28 cellular contexts compared by ENCODE assay signal in the genomic region with DNA sequence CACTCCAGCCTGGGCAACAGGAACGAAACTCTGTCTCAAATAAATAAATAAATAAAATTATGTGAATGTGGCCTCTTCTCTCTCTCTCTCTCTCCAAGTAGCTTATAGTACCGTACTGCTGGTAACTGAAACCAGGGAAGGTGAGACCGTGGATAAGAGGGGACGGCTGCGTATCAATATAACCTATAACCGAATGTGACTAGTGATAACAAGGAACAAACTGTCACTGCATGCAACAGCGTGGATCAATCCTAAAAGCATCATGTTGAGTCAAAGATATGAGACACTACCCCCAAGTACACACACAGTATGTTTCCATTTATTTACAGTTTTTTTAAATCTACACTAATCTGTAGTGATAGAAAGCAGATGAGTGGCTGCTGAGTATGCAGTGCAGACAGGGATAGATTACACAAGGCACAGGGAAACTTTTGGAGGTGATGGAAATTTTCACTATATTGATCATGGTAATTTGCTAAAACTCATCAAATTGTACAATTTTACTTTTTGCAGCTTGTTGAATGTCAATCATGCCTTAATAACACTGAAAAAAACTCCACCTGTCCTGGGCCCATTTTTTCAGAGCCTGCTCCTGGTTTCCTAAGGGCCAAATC.
"Had no signal": no experiment of that assay in that cellular context is flagged by ENCODE, and none has a peak within 500 bp of the region (broad histone marks: within the 10 kb centered on the region; RNA-seq: fewer than 3 reads in every experiment).

No MANE protein-coding gene starts in this region.

- H3K4me3 ChIP-seq: coronary artery, dorsolateral prefrontal cortex, esophagus squamous epithelium, gastroesophageal sphincter, heart left ventricle, hepatocyte, left lung, lower lobe of right lung, mucosa of descending colon had no signal

- FAIRE-seq: endometrium, frontal cortex, kidney had no signal

- H3K4me2 ChIP-seq: hepatocyte had no signal

- H2AFZ ChIP-seq: hepatocyte had no signal

- H3K27me3 ChIP-seq: dorsolateral prefrontal cortex, esophagus squamous epithelium, foreskin keratinocyte, gastroesophageal sphincter, heart left ventricle, hepatocyte, left lung had no signal

- H3K4me1 ChIP-seq: gastroesophageal sphincter, left lung, lower lobe of right lung had no signal

- H3K27ac Mint-ChIP-seq: effector memory CD8-positive, alpha-beta T cell; endodermal cell; immature natural killer cell; mesothelial cell of epicardium; naive B cell had no signal

- H3K27ac ChIP-seq: coronary artery, dorsolateral prefrontal cortex, epithelial cell of prostate, esophagus squamous epithelium, foreskin keratinocyte, gastroesophageal sphincter, heart left ventricle, hepatocyte, left lung, lower lobe of right lung had no signal

- H3K79me2 ChIP-seq: hepatocyte had no signal

- H3K4me3 Mint-ChIP-seq: effector memory CD8-positive, alpha-beta T cell; endodermal cell; immature natural killer cell; mesothelial cell of epicardium; naive B cell had no signal

- H3K4me1 Mint-ChIP-seq: immature natural killer cell, naive B cell had no signal

- DNase-seq: dermis blood vessel endothelial cell; dorsolateral prefrontal cortex; effector CD4-positive, alpha-beta T cell; effector memory CD8-positive, alpha-beta T cell; esophagus squamous epithelium; foreskin keratinocyte; heart left ventricle; hypothalamus; immature natural killer cell; islet precursor cell; kidney; kidney glomerular epithelial cell; left colon; left lung; left ventricle myocardium superior; lower lobe of right lung; mesenchymal stem cell; mucosa of descending colon; naive B cell had no signal

- H3K36me3 ChIP-seq: esophagus squamous epithelium, gastroesophageal sphincter, heart left ventricle, left lung, lower lobe of right lung had no signal

- ATAC-seq: effector memory CD8-positive, alpha-beta T cell; esophagus mucosa; foreskin keratinocyte; gastroesophageal sphincter; heart left ventricle; left colon; left lung; left ventricle myocardium superior; lower lobe of right lung; mucosa of descending colon had no signal
